ENCODE assay signal across 8 cellular contexts in genomic region chr15:75453703-75454470, GRCh38. TPM values are rescaled to one million over a fixed set of nuclear protein-coding genes. Genes with fewer than 3 reads are reported as not detected.
DNase-seq lines count a peak whose midpoint lies in the region; ATAC-seq, FAIRE-seq and TF ChIP-seq lines count a peak whose summit lies in the region.

No MANE protein-coding gene starts in this region.

- POLR2A ChIA-PET in endothelial cell of umbilical vein (lab: Charles Lee), result interaction anchor here (0.6 to 1.2 kb wide), 5 partner anchors 19 to 364 kb away, joined by 3 to 7 read pairs (median 5); no protein-coding TSS in a partner anchor

- H3K4me1 ChIP-seq in OCI-LY3 (ENCODE audit: low read length) (peaks cover 17% of the 10 kb centered on the region), endothelial cell of umbilical vein (ENCODE audit: control insufficient read depth, extremely low read depth, insufficient read depth, low read length) (peaks cover 29% of the 10 kb centered on the region)

- H3K9ac ChIP-seq in OCI-LY3 (ENCODE audit: low read length) (peak overlapping the region; percentile 98), endothelial cell of umbilical vein (replicated peaks; ENCODE audit: extremely low read depth, insufficient read depth, low read length) (peak overlapping the region; percentile 86)

- H3K4me3 Mint-ChIP-seq in mesothelial cell of epicardium, result peak overlapping the region; percentile 93

- TF ChIP-seq CTCF in OCI-LY3 (IDR thresholded peaks at IDR 0.05; ENCODE audit: low read depth, low read length) (no peak), endothelial cell of umbilical vein (IDR thresholded peaks at IDR 0.05; ENCODE audit: extremely low read depth in 1 of 2, insufficient read depth in 1 of 2, low read depth in 1 of 2, low read length in 2 of 2) (no peak), mesothelial cell of epicardium (IDR thresholded peaks at IDR 0.05; ENCODE audit: unreplicated experiment) (no peak)

- CTCF ChIA-PET in endothelial cell of umbilical vein (lab: Charles Lee), result interaction anchor here (1.2 to 3.4 kb wide), 9 partner anchors 8 to 230 kb away, joined by 3 to 18 read pairs (median 5); partner anchors contain the start of genes IMP3, MAN2C1, PTPN9 and SNX33

- H2AFZ ChIP-seq in OCI-LY3 (ENCODE audit: low read depth, low read length) (no peak overlapping the region), endothelial cell of umbilical vein (ENCODE audit: low read depth, low read length) (peak overlapping the region; percentile 68)

- H3K4me3 ChIP-seq in OCI-LY3 (ENCODE audit: low read length) (peak overlapping the region; percentile 90), endothelial cell of umbilical vein (replicated peaks in 1 of 3; ENCODE audit: insufficient read depth in 1 of 3, low read depth in 1 of 3, low read length in 3 of 3) (peak overlapping the region; percentile 61 to 93 (median 84))

- H3K27me3 Mint-ChIP-seq in mesothelial cell of epicardium (ENCODE audit: low read depth), result no peaks in the 10 kb centered on the region

- H3K9me3 Mint-ChIP-seq in mesothelial cell of epicardium, result no peaks in the 10 kb centered on the region

- TF ChIP-seq POLR2A in endothelial cell of umbilical vein (IDR thresholded peaks at IDR 0.05; ENCODE audit: low read depth, low read length), result peak; percentile 52

- H3K79me2 ChIP-seq in OCI-LY3 (ENCODE audit: low read length) (peaks cover 40% of the 10 kb centered on the region), endothelial cell of umbilical vein (ENCODE audit: control insufficient read depth, insufficient read depth, low read length) (peaks cover 15% of the 10 kb centered on the region)

- no peaks in the 10 kb centered on the region for H3K9me1 ChIP-seq in endothelial cell of umbilical vein (replicated peaks; ENCODE audit: control insufficient read depth, extremely low read depth, insufficient read depth, low read length)

- H3K27ac Mint-ChIP-seq in mesothelial cell of epicardium, result peak overlapping the region; percentile 99

- intact Hi-C loops in endothelial cell of umbilical vein (cut with micrococcal nuclease), result loop anchor here (1.0 to 5.0 kb wide), 8 partner anchors 79 to 492 kb away; partner anchors contain the start of genes MAN2C1, PTPN9 and SNUPN

- BruUV-seq in endothelial cell of umbilical vein (replicated peaks; lab: Mats Ljungman, UMichigan), result no TSS peak

- no peaks in the 10 kb centered on the region for H3K36me3 Mint-ChIP-seq in mesothelial cell of epicardium

- dilution Hi-C loops in endothelial cell of umbilical vein (cut with MboI; ENCODE audit: extremely low pct_ligation_motif_present, low sequenced_read_pairs), result loop anchor here (25.0 kb wide), 1 partner anchor 133 kb away; the partner anchor contains the start of gene PTPN9

- H4K20me1 ChIP-seq in OCI-LY3 (ENCODE audit: insufficient read depth, low read length), result peaks cover 19% of the 10 kb centered on the region
- H4K20me1 ChIP-seq in endothelial cell of umbilical vein (replicated peaks; ENCODE audit: control insufficient read depth, extremely low read depth, insufficient read depth, low read length), result peaks cover 3% of the 10 kb centered on the region

- H3K36me3 ChIP-seq in OCI-LY3 (replicated peaks; ENCODE audit: low read depth, low read length) (no peaks in the 10 kb centered on the region), endothelial cell of umbilical vein (ENCODE audit: control insufficient read depth in 2 of 2, extremely low read depth in 1 of 2, insufficient read depth in 2 of 2, low read length in 2 of 2) (no peaks in the 10 kb centered on the region)

- peak; percentile 96 for DNase-seq in DMS 273 treated with DMSO at 0.1 percent for 48 hours (lab: John Stamatoyannopoulos, UW)
- DNase-seq in HuH-7.5 (ENCODE audit: low spot score), result peak; percentile 99
- peak; percentile 97 for DNase-seq in activated T-cell treated with anti-CD3 and anti-CD28 coated beads for 24 hours (ENCODE audit: low read depth)
- peak; percentile 100 for DNase-seq in endothelial cell of umbilical vein (ENCODE audit: low read depth, low spot score)
- DNase-seq in mesothelial cell of epicardium (ENCODE audit: low spot score in 2 of 2, unreplicated experiment in 2 of 2), result peak; percentile 95 to 97
- DNase-seq in stimulated activated CD8-positive, alpha-beta memory T cell treated with anti-CD3 and anti-CD28 coated beads, Interleukin-15, amount 100 ng/mL, for 4 hours (ENCODE audit: low read depth in 2 of 2), result peak; percentile 88 to 94

- peak; percentile 32 for ATAC-seq in GM21526 (IDR thresholded peaks at IDR 0.05; ENCODE audit: low FRiP score, unreplicated experiment)

- peaks cover 25% of the 10 kb centered on the region for H3K4me1 Mint-ChIP-seq in mesothelial cell of epicardium

- H3K27me3 ChIP-seq in OCI-LY3 (ENCODE audit: low read depth, low read length) (no peaks in the 10 kb centered on the region), endothelial cell of umbilical vein (ENCODE audit: control insufficient read depth in 2 of 2, insufficient read depth in 2 of 2, low read length in 2 of 2) (no peaks in the 10 kb centered on the region)

- FAIRE-seq in endothelial cell of umbilical vein (lab: Jason Lieb, UNC), result peak; percentile 99

- peak overlapping the region; percentile 92 for H3K4me2 ChIP-seq in OCI-LY3 (ENCODE audit: low read length)
- H3K4me2 ChIP-seq in endothelial cell of umbilical vein (ENCODE audit: insufficient read depth, low read length), result peak overlapping the region; percentile 97

- H3K27ac ChIP-seq in OCI-LY3 (ENCODE audit: low read length), result peak overlapping the region; percentile 91
- peak overlapping the region; percentile 78 for H3K27ac ChIP-seq in endothelial cell of umbilical vein (ENCODE audit: insufficient read depth, low read depth, low read length)

- H3K9me3 ChIP-seq in OCI-LY3 (ENCODE audit: insufficient read depth, low read length), result no peaks in the 10 kb centered on the region
- H3K9me3 ChIP-seq in endothelial cell of umbilical vein (replicated peaks; ENCODE audit: control insufficient read depth, insufficient read depth, low read length), result no peaks in the 10 kb centered on the region

TF ChIP-seq in endothelial cell of umbilical vein, 7 proteins besides CTCF, POLR2A, EP300 and RAD21:
- no peak for TF ChIP-seq EZH2 (IDR thresholded peaks at IDR 0.05; ENCODE audit: borderline replicate concordance, low read depth, low read length, severe bottlenecking)
- no peak for TF ChIP-seq FOS (IDR thresholded peaks at IDR 0.05; ENCODE audit: borderline replicate concordance, insufficient read depth, low read length)
- TF ChIP-seq MAX (IDR thresholded peaks at IDR 0.05; ENCODE audit: insufficient read depth, insufficient read length), result peak; percentile 74
- TF ChIP-seq JUN (IDR thresholded peaks at IDR 0.05; ENCODE audit: borderline replicate concordance, insufficient read depth, insufficient read length, low read depth), result no peak
- TF ChIP-seq GATA2 (IDR thresholded peaks at IDR 0.05; ENCODE audit: insufficient read depth, insufficient read length, low read depth, low read length), result no peak
- peak; percentile 9 for TF ChIP-seq POLR2AphosphoS5 (IDR thresholded peaks at IDR 0.05; ENCODE audit: insufficient read depth, low read depth, low read length)
- peak; percentile 39 for TF ChIP-seq MYC (IDR thresholded peaks at IDR 0.05; ENCODE audit: low read depth, low read length)

RNA-seq across cellular contexts. Expression of gene SIN3A, which starts 2.4 kb away (rescaled TPM):
- total RNA-seq in endothelial cell of umbilical vein, result 44.5 and 50.5 TPM in 2 replicates
- polyA plus RNA-seq in endothelial cell of umbilical vein, result 30.6 and 33.7 TPM in 2 replicates
- polyA plus RNA-seq in endothelial cell of umbilical vein (2011; cell fraction: cytosol; rRNA removed), result 20.1 and 23.1 TPM in 2 replicates
- polyA plus RNA-seq in endothelial cell of umbilical vein (2011; cell fraction: nucleus; rRNA removed), result 32.9 and 34.7 TPM in 2 replicates
- polyA plus RNA-seq in endothelial cell of umbilical vein (2012), result 19.2 and 20.3 TPM in 2 replicates
- polyA minus RNA-seq in endothelial cell of umbilical vein, result 59.3 and 62.0 TPM in 2 replicates
- polyA minus RNA-seq in endothelial cell of umbilical vein (2011; cell fraction: cytosol; rRNA and poly(A)+ RNA removed), result 32.8 TPM
- polyA minus RNA-seq in endothelial cell of umbilical vein (2011; cell fraction: nucleus; rRNA and poly(A)+ RNA removed), result 38.5 and 48.7 TPM in 2 replicates
- total RNA-seq in mesothelial cell of epicardium, result 86.6 to 91.5 TPM (median 87.4 TPM) in 3 replicates

Comparison
In these comparisons a context has a peak if more than half of its experiments do, and no peak if none do; other contexts are left out.
1. Peak in every context shown above with its lines: DNase-seq, ATAC-seq, H3K4me3 ChIP-seq and H3K27ac ChIP-seq.